ENCODE assay signal across 21 cellular contexts in the genomic region with DNA sequence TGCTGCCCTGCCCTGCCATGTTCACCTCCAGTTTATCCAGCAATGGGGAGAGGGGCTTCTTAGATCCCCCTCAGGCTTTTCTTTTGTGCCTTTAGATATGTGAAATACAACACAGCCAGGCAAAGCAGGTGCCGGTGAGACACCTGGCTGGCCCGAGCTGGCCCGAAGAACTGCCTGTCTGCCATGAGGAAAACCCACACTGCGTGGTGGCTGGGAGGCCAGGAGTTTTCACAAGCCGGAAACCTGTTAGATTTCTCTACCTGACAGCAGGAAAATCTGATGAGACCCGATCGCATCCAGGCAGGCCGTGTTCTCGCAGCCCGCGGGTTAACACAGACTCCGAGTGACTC. TPM values are rescaled to one million over a fixed set of nuclear protein-coding genes. Genes with fewer than 3 reads are reported as not detected.
A peak's percentile ranks its signal among the peaks of the same experiment; 100 is the strongest.
DNase-seq lines count a peak whose midpoint lies in the region; ATAC-seq and TF ChIP-seq lines count a peak whose summit lies in the region.
"Had no signal": no experiment of that assay in that cellular context is flagged by ENCODE, and none has a peak within 500 bp of the region (broad histone marks: within the 10 kb centered on the region; RNA-seq: fewer than 3 reads in every experiment).

No MANE protein-coding gene starts in this region.

- no peak for ATAC-seq in right cardiac atrium
- ATAC-seq in Panc1: no peak
- no peak for ATAC-seq in HG03095 (IDR thresholded peaks at IDR 0.05; ENCODE audit: unreplicated experiment)
- ATAC-seq: foreskin keratinocyte had no signal

- no peaks in the 10 kb centered on the region for H3K27me3 ChIP-seq in cardiac muscle cell
- no peaks in the 10 kb centered on the region for H3K27me3 ChIP-seq in right cardiac atrium (ENCODE audit: control insufficient read depth, insufficient read depth)
- H3K27me3 ChIP-seq in Panc1 (ENCODE audit: control insufficient read depth, insufficient read depth, low read length): no peaks in the 10 kb centered on the region
- no peaks in the 10 kb centered on the region for H3K27me3 ChIP-seq in vagina
- H3K27me3 ChIP-seq: pancreas had no signal

- no peak for TF ChIP-seq POLR2A in vagina (IDR thresholded peaks at IDR 0.05)

- TF ChIP-seq CTCF in cardiac muscle cell (IDR thresholded peaks at IDR 0.05; ENCODE audit: low read depth, low read length) (no peak), Panc1 (IDR thresholded peaks at IDR 0.05) (no peak), vagina (IDR thresholded peaks at IDR 0.05) (no peak)

- CTCF ChIA-PET in Panc1 (lab: Charles Lee): no interaction called here

- no peak for DNase-seq in cardiac muscle cell (ENCODE audit: low read depth in 1 of 2, low spot score in 1 of 2)
- no peak for DNase-seq in right cardiac atrium
- no peak for DNase-seq in Panc1 (ENCODE audit: low read depth, low spot score)
- DNase-seq in iPS-NIHi7 (ENCODE audit: extremely low spot score): peak; percentile 17
- peak; percentile 40 to 80 for DNase-seq in vagina (ENCODE audit: extremely low spot score in 2 of 2)
- no peak for DNase-seq in activated CD4-positive, alpha-beta T cell treated with anti-CD3 and anti-CD28 coated beads for 48 hours
- DNase-seq in NCI-H187 (lab: John Stamatoyannopoulos, UW): no peak
- DNase-seq: effector CD4-positive, alpha-beta T cell; foreskin keratinocyte; Kasumi-1; mammary epithelial cell; naive B cell; NCI-H2029; NCI-H2227 treated with DMSO at 0.1 percent for 48 hours; NCI-H774 had no signal

- intact Hi-C loops in right cardiac atrium (cut with DNase I): no loop called here
- intact Hi-C loops in Panc1 (cut with micrococcal nuclease; ENCODE audit: unreplicated experiment): no loop called here
- intact Hi-C loops in vagina (cut with DNase I): no loop called here

- WGBS in right cardiac atrium: 91% methylated on average over 12 of the region's 12 CpGs

- in situ Hi-C loops in Panc1 (cut with HindIII; ENCODE audit: low pct_unique_long_range_greater_than_20kb, low sequenced_read_pairs): no loop called here

- H3K4me3 ChIP-seq in cardiac muscle cell (no peak overlapping the region), right cardiac atrium (ENCODE audit: low read length) (no peak overlapping the region), Panc1 (ENCODE audit: low read depth in 2 of 2, low read length in 2 of 2) (no peak overlapping the region), vagina (no peak overlapping the region)
- H3K4me3 ChIP-seq: pancreas had no signal

- POLR2A ChIA-PET in Panc1 (lab: Charles Lee): no interaction called here

- no peaks in the 10 kb centered on the region for H3K36me3 ChIP-seq in cardiac muscle cell
- H3K36me3 ChIP-seq in Panc1 (ENCODE audit: control insufficient read depth, insufficient read depth, low read length): no peaks in the 10 kb centered on the region
- H3K36me3 ChIP-seq in vagina: peaks cover 0 to 5% of the 10 kb centered on the region in 2 donors
- H3K36me3 ChIP-seq: pancreas had no signal

- BruUV-seq in Panc1 (replicated peaks; lab: Mats Ljungman, UMichigan): no TSS peak

- H3K27ac ChIP-seq in cardiac muscle cell: peak overlapping the region; percentile 69
- no peak overlapping the region for H3K27ac ChIP-seq in right cardiac atrium (ENCODE audit: low read length)
- peak overlapping the region; percentile 23; the same call in 1 of the 2 replicates for H3K27ac ChIP-seq in Panc1 (ENCODE audit: low read length)
- H3K27ac ChIP-seq in vagina: peak overlapping the region; percentile 24
- H3K27ac ChIP-seq: foreskin keratinocyte, pancreas had no signal

- H3K9me3 ChIP-seq in cardiac muscle cell (ENCODE audit: low read depth) (no peaks in the 10 kb centered on the region), right cardiac atrium (ENCODE audit: control insufficient read depth, low read length) (no peaks in the 10 kb centered on the region), Panc1 (ENCODE audit: control insufficient read depth, insufficient read depth, low read depth, low read length) (no peaks in the 10 kb centered on the region), vagina (no peaks in the 10 kb centered on the region)
- H3K9me3 ChIP-seq: pancreas had no signal

- H3K4me1 ChIP-seq in cardiac muscle cell (ENCODE audit: low read depth): peaks cover 9% of the 10 kb centered on the region
- H3K4me1 ChIP-seq in right cardiac atrium (ENCODE audit: control insufficient read depth, insufficient read depth, low read length): no peaks in the 10 kb centered on the region
- H3K4me1 ChIP-seq in Panc1 (ENCODE audit: control insufficient read depth, insufficient read depth, low read length): peaks cover 27% of the 10 kb centered on the region
- H3K4me1 ChIP-seq in vagina: peaks cover 19% of the 10 kb centered on the region
- H3K4me1 ChIP-seq: foreskin keratinocyte, pancreas had no signal

RNA-seq across cellular contexts. Expression of a gene that starts 5.7 kb away (rescaled TPM):
- total RNA-seq in cardiac muscle cell (0.18 and 1.2 TPM in 2 replicates), right cardiac atrium (under 1 TPM in 2 of 4 donors, not detected in 2; 0.23 to 0.29 TPM), Panc1 (2021; ENCODE audit: unreplicated experiment) (1.6 TPM), vagina (0.98 TPM)
- polyA plus RNA-seq in cardiac muscle cell (not detected in 2 replicates), right cardiac atrium (0.09 TPM)
- 3.7 TPM for polyA plus RNA-seq in Panc1 (2012; ENCODE audit: insufficient read length)
- total RNA-seq: foreskin keratinocyte, HT1080, mammary epithelial cell, pancreas, Right ventricle myocardium inferior, sciatic nerve had no signal
- polyA plus RNA-seq: CD14-positive monocyte, foreskin keratinocyte, mammary epithelial cell, pancreas had no signal

RNA-seq across cellular contexts. Expression of a gene that starts 36.5 kb away (rescaled TPM):
- total RNA-seq in cardiac muscle cell: 19.4 and 26.8 TPM in 2 replicates
- 23.4 and 24.6 TPM in 2 replicates for polyA plus RNA-seq in cardiac muscle cell
- 10 to 100 TPM; 16.1 to 22.3 (median 18.3) TPM for total RNA-seq in right cardiac atrium
- 16.0 TPM for polyA plus RNA-seq in right cardiac atrium
- total RNA-seq in Panc1 (2021; ENCODE audit: unreplicated experiment): 53.0 TPM
- polyA plus RNA-seq in Panc1 (2012; ENCODE audit: insufficient read length): 71.6 TPM
- 21.1 TPM for total RNA-seq in vagina

RNA-seq across cellular contexts. Expression of a gene that starts 38.1 kb away (rescaled TPM):
- total RNA-seq in cardiac muscle cell (0.56 and 1.8 TPM in 2 replicates), right cardiac atrium (1 to 10 TPM in 1 of 4 donors, under 1 TPM in 2, not detected in 1; 0.17 to 1.4 (median 0.84) TPM), Panc1 (2021; ENCODE audit: unreplicated experiment) (10.0 TPM), vagina (not detected)
- polyA plus RNA-seq in cardiac muscle cell (0.13 and 1.6 TPM in 2 replicates), right cardiac atrium (0.68 TPM)
- polyA plus RNA-seq in Panc1 (2012; ENCODE audit: insufficient read length): 18.8 TPM
- total RNA-seq: foreskin keratinocyte, HT1080, mammary epithelial cell, pancreas, sciatic nerve had no signal
- polyA plus RNA-seq: foreskin keratinocyte, mammary epithelial cell had no signal

Comparison
In these comparisons a context has a peak if more than half of its experiments do, and no peak if none do; other contexts are left out.
1. DNase-seq: peak in iPS-NIHi7 (single experiment) and vagina (2 of 2); none in cardiac muscle cell (0 of 2), right cardiac atrium (0 of 3), Panc1 (single experiment), activated CD4-positive, alpha-beta T cell treated with anti-CD3 and anti-CD28 coated beads for 48 hours (single experiment) and NCI-H187 (0 of 2).